21 cellular contexts compared by ENCODE assay signal in genomic region chr17:40938981-40939380, GRCh38. TPM values are rescaled to one million over a fixed set of nuclear protein-coding genes. Genes with fewer than 3 reads are reported as not detected.
DNase-seq lines count a peak whose midpoint lies in the region; ATAC-seq and TF ChIP-seq lines count a peak whose summit lies in the region.
"Had no signal": no experiment of that assay in that cellular context is flagged by ENCODE, and none has a peak within 500 bp of the region (broad histone marks: within the 10 kb centered on the region; RNA-seq: fewer than 3 reads in every experiment).

No MANE protein-coding gene starts in this region.

- no peak overlapping the region for H3K4ac ChIP-seq in trophoblast cell (ENCODE audit: low read depth, low read length)

- H3K23ac ChIP-seq in trophoblast cell (ENCODE audit: low read length): no peak overlapping the region

- no peak overlapping the region for H3K9ac ChIP-seq in GM23248
- H3K9ac ChIP-seq in trophoblast cell (ENCODE audit: low read length): no peak overlapping the region

- H3K27me3 ChIP-seq in GM23248 (replicated peaks; ENCODE audit: insufficient read depth): no peaks in the 10 kb centered on the region
- H3K27me3 ChIP-seq in trophoblast cell (ENCODE audit: insufficient read depth, low read length): no peaks in the 10 kb centered on the region
- H3K27me3 ChIP-seq: SJSA1 had no signal

- H2AFZ ChIP-seq in GM23248: peak overlapping the region; percentile 48
- H2AFZ ChIP-seq in trophoblast cell (ENCODE audit: insufficient read depth, low read length, poor library complexity): no peak overlapping the region

- no peak overlapping the region for H4K8ac ChIP-seq in trophoblast cell (ENCODE audit: low read depth, low read length)

- H3K9me3 ChIP-seq in GM23248 (ENCODE audit: low read depth) (no peaks in the 10 kb centered on the region), trophoblast cell (ENCODE audit: insufficient read depth, low read depth, low read length) (no peaks in the 10 kb centered on the region)
- H3K9me3 ChIP-seq: SJSA1 had no signal

- H3K18ac ChIP-seq in trophoblast cell (ENCODE audit: low read length): no peak overlapping the region

- H3K4me3 ChIP-seq in GM23248 (no peak overlapping the region), fibroblast of the aortic adventitia (ENCODE audit: low read depth, low read length) (no peak overlapping the region), trophoblast cell (ENCODE audit: low read depth, low read length) (no peak overlapping the region), coronary artery (no peak overlapping the region)
- H3K4me3 ChIP-seq: SJSA1 had no signal

- peaks cover 5% of the 10 kb centered on the region; the same call in 1 of the 2 replicates for H3F3A ChIP-seq in GM23248 (ENCODE audit: insufficient read depth)

- H3K27ac ChIP-seq in GM23248 (no peak overlapping the region), trophoblast cell (ENCODE audit: low read depth, low read length) (peak overlapping the region; percentile 78), coronary artery (no peak overlapping the region)
- H3K27ac ChIP-seq: RWPE1, SJSA1 had no signal

- no peaks in the 10 kb centered on the region for H3K9me2 ChIP-seq in GM23248 (ENCODE audit: insufficient read depth)

- H3K4me1 ChIP-seq in GM23248 (ENCODE audit: insufficient read depth) (0 out of 2 replicates have a peak, but pooled peaks cover 9% of the 10 kb centered on the region), trophoblast cell (ENCODE audit: control insufficient read depth in 1 of 2, insufficient read depth in 2 of 2, low read length in 2 of 2) (peaks cover 20 to 25% of the 10 kb centered on the region in 2 experiments)
- H3K4me1 ChIP-seq: SJSA1 had no signal

- H3K36me3 ChIP-seq in GM23248 (ENCODE audit: low read depth): no peaks in the 10 kb centered on the region; the same call in 1 of the 2 replicates
- no peaks in the 10 kb centered on the region for H3K36me3 ChIP-seq in trophoblast cell (ENCODE audit: control insufficient read depth in 1 of 2, insufficient read depth in 2 of 2, low read length in 2 of 2)
- H3K36me3 ChIP-seq: SJSA1 had no signal

- peak; percentile 11 for DNase-seq in AG08395 (ENCODE audit: low spot score)
- DNase-seq in GM23248: peak; percentile 50
- peak; percentile 52 for DNase-seq in fibroblast of the aortic adventitia (ENCODE audit: low read depth)
- DNase-seq in trophoblast cell: no peak
- DNase-seq in coronary artery (ENCODE audit: low spot score): no peak
- DNase-seq in NCI-H146 treated with DMSO at 0.1 percent for 48 hours (lab: John Stamatoyannopoulos, UW; ENCODE audit: unreplicated experiment): no peak
- DNase-seq in stimulated activated CD4-positive, alpha-beta T cell treated with anti-CD3 and anti-CD28 coated beads, Interleukin-2, amount 100 ng/mL, for 24 hours: no peak
- DNase-seq: 8988T, AML-193, DMS79 treated with DMSO at 0.1 percent for 48 hours, GDM1, H7, MV-4-11, NCI-H1417 treated with DMSO at 0.1 percent for 48 hours, NCI-H2081 treated with DMSO at 0.1 percent for 48 hours, NCI-H524 treated with DMSO at 0.1 percent for 48 hours, OCI-M1 had no signal

- no peak overlapping the region for H3K4me2 ChIP-seq in GM23248 (ENCODE audit: unreplicated experiment)
- no peak overlapping the region for H3K4me2 ChIP-seq in trophoblast cell (ENCODE audit: low read length)

- TF ChIP-seq CTCF in fibroblast of the aortic adventitia (IDR thresholded peaks at IDR 0.05; ENCODE audit: insufficient read depth, low read length) (no peak), coronary artery (IDR thresholded peaks at IDR 0.05) (no peak)

- H2BK12ac ChIP-seq in trophoblast cell (ENCODE audit: low read length): no peak overlapping the region

- H3K79me2 ChIP-seq in GM23248 (ENCODE audit: insufficient read depth) (no peaks in the 10 kb centered on the region), trophoblast cell (ENCODE audit: control insufficient read depth, insufficient read depth, low read length, poor library complexity) (peaks cover 2% of the 10 kb centered on the region)

- H4K91ac ChIP-seq in trophoblast cell (ENCODE audit: low read depth, low read length): no peak overlapping the region

- peaks cover 18% of the 10 kb centered on the region for H3K79me1 ChIP-seq in trophoblast cell (ENCODE audit: low read length)

- no peak overlapping the region for H2AK5ac ChIP-seq in trophoblast cell (ENCODE audit: low read length)

- 85 to 86% methylated on average over 3 of the region's 3 CpGs for WGBS in GM23248 (ENCODE audit: low coverage in 1 of 2, low lambda C conversion rate in 2 of 2, missing lambda C conversion rate in 2 of 2), 2 experiments
- WGBS in trophoblast cell (ENCODE audit: extremely low coverage, insufficient coverage, insufficient read length): no CpG with 5 or more reads among the region's 3 CpGs

- no peak overlapping the region for H4K12ac ChIP-seq in trophoblast cell (ENCODE audit: low read depth, low read length)

- no peaks in the 10 kb centered on the region for H4K20me1 ChIP-seq in GM23248 (ENCODE audit: insufficient read depth)

- no peak overlapping the region for H3K14ac ChIP-seq in trophoblast cell (ENCODE audit: low read length)

- in situ Hi-C loops in GM23248 (cut with MboI): no loop called here

- H2BK120ac ChIP-seq in trophoblast cell (ENCODE audit: insufficient read depth, low read length, poor library complexity): peak overlapping the region; percentile 7

- no peak overlapping the region for H2BK5ac ChIP-seq in trophoblast cell (ENCODE audit: low read depth, low read length, poor library complexity)

- no peak for ATAC-seq in GM19395 (IDR thresholded peaks at IDR 0.05; ENCODE audit: unreplicated experiment)

RNA-seq across cellular contexts. Expression of gene KRT23, which starts 1.5 kb away (rescaled TPM):
- not detected in 2 replicates for total RNA-seq in GM23248 (2014; rRNA removed; shearing (Covaris generic))
- polyA plus RNA-seq in GM23248 (2016; fragmentation: Nextera tagmentation; extraction: Ambion mirVana): 0.13 TPM in 1 of 2 replicates, not detected in the other
- total RNA-seq in fibroblast of the aortic adventitia (ENCODE audit: low replicate concordance): not detected in 2 replicates
- 142 and 146 TPM in 2 replicates for polyA plus RNA-seq in trophoblast cell (2013)
- total RNA-seq: H7, HT1080, SJSA1 had no signal

RNA-seq across cellular contexts. Expression of gene KRT39, which starts 27.8 kb away (rescaled TPM):
- total RNA-seq in GM23248 (2014; rRNA removed; shearing (Covaris generic)): not detected in 2 replicates
- polyA plus RNA-seq in GM23248 (2016; fragmentation: Nextera tagmentation; extraction: Ambion mirVana): not detected in 2 replicates
- total RNA-seq in fibroblast of the aortic adventitia (ENCODE audit: low replicate concordance): not detected in 2 replicates
- not detected in 2 replicates for polyA plus RNA-seq in trophoblast cell (2013)
- total RNA-seq: H7, HT1080, SJSA1 had no signal

RNA-seq across cellular contexts. Expression of gene KRT40, which starts 45.1 kb away (rescaled TPM):
- not detected in 2 replicates for total RNA-seq in GM23248 (2014; rRNA removed; shearing (Covaris generic))
- not detected in 2 replicates for polyA plus RNA-seq in GM23248 (2016; fragmentation: Nextera tagmentation; extraction: Ambion mirVana)
- total RNA-seq in fibroblast of the aortic adventitia (ENCODE audit: low replicate concordance): not detected in 2 replicates
- not detected in 2 replicates for polyA plus RNA-seq in trophoblast cell (2013)
- total RNA-seq: H7, HT1080, SJSA1 had no signal

RNA-seq across cellular contexts. Expression of gene KRT20, which starts 53.9 kb away (rescaled TPM):
- not detected in 2 replicates for total RNA-seq in GM23248 (2014; rRNA removed; shearing (Covaris generic))
- not detected in 2 replicates for polyA plus RNA-seq in GM23248 (2016; fragmentation: Nextera tagmentation; extraction: Ambion mirVana)
- total RNA-seq in fibroblast of the aortic adventitia (ENCODE audit: low replicate concordance): not detected in 2 replicates
- polyA plus RNA-seq in trophoblast cell (2013): not detected in 2 replicates
- total RNA-seq: H7, HT1080, SJSA1 had no signal

RNA-seq across cellular contexts. Expression of gene KRTAP3-3, which starts 55.0 kb away (rescaled TPM):
- total RNA-seq in GM23248 (2014; rRNA removed; shearing (Covaris generic)): not detected in 2 replicates
- not detected in 2 replicates for polyA plus RNA-seq in GM23248 (2016; fragmentation: Nextera tagmentation; extraction: Ambion mirVana)
- not detected in 2 replicates for total RNA-seq in fibroblast of the aortic adventitia (ENCODE audit: low replicate concordance)
- not detected in 2 replicates for polyA plus RNA-seq in trophoblast cell (2013)
- total RNA-seq: H7, HT1080, SJSA1 had no signal

Comparison
In these comparisons a context has a peak if more than half of its experiments do, and no peak if none do; other contexts are left out.
1. DNase-seq: peak in AG08395 (single experiment), GM23248 (single experiment) and fibroblast of the aortic adventitia (single experiment); none in trophoblast cell (0 of 2), coronary artery (single experiment), NCI-H146 treated with DMSO at 0.1 percent for 48 hours (single experiment) and stimulated activated CD4-positive, alpha-beta T cell treated with anti-CD3 and anti-CD28 coated beads, Interleukin-2, amount 100 ng/mL, for 24 hours (0 of 2).